In the genomic region with DNA sequence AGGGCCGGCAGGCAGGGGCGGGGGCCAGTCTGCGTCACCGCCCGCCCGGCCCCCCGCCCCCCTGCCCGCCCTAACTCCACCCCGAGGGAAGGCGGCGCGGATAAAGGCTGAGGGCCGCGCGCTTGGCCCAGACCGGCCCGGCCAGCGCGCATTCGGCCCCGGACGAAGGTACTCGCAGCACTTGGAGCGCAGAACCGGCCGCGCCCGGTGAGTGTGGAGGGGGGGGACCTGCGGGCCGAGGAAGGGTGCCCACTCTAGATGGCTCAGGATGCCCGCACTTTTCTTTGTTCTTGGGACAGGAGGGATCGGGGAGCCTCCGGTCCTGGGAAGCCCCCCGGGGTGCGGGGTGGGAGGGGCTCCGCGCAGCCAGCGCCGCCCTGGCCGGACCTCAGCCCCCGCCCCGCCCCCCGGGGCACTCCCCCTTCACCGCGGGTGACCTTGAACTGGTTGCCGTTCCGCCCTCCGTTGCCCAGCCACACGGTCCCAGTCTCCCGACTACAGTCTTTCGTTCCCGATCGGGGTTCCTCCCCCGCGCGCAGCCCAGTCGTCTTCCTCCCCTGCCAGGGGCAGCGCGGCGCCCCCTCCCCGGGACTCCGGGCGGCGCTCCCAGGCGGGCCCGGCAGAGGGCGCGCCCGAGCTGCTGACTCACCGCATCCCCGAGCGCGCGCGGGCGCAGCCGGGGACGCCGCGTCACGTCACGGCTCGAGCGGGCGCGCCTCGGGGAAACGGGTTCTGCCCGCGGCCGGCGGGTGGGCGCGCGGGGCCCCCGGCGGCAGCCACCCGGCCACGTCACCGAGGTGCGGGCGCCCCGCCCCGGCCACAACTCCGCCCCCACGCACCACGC, we compare ENCODE assay signal across 8 cellular contexts. TPM values are rescaled to one million over a fixed set of nuclear protein-coding genes. Genes with fewer than 3 reads are reported as not detected.
DNase-seq lines count a peak whose midpoint lies in the region; ATAC-seq and TF ChIP-seq lines count a peak whose summit lies in the region.

A gene (plus strand): TSS at position 130 of the 844 bp plus-strand sequence. CDS start 1,714 bp downstream, outside the sequence.

- peak within 1 kb of the TSS; percentile 77 for H3K4me3 Mint-ChIP-seq in mesothelial cell of epicardium

- ATAC-seq in GM18505 (IDR thresholded peaks at IDR 0.05; ENCODE audit: unreplicated experiment), result peak; percentile 29
- peak; percentile 24 for ATAC-seq in HG03025 (IDR thresholded peaks at IDR 0.05; ENCODE audit: low FRiP score, unreplicated experiment)

- TF ChIP-seq POLR2A in GM18505 (IDR thresholded peaks at IDR 0.05; ENCODE audit: borderline replicate concordance, extremely low read depth, insufficient read depth, insufficient read length), result peak; percentile 95

- peak; percentile 77 for DNase-seq in ACHN
- peak; percentile 61 for DNase-seq in NCI-H446 treated with DMSO at 0.1 percent for 48 hours (lab: John Stamatoyannopoulos, UW)
- DNase-seq in mesothelial cell of epicardium (ENCODE audit: low spot score in 2 of 2, unreplicated experiment in 2 of 2), result peak; percentile 83 to 93
- peak; percentile 86 for DNase-seq in stimulated activated CD8-positive, alpha-beta memory T cell treated with anti-CD3 and anti-CD28 coated beads, Interleukin-4, amount 100 ng/mL, for 48 hours

- POLR2A ChIA-PET in activated CD8-positive, alpha-beta memory T cell treated with anti-CD3 and anti-CD28 coated beads for 36 hours (lab: Charles Lee), result interaction anchor here (1.0 kb wide), 2 partner anchors 18 to 21 kb away, joined by 3 to 5 read pairs; a partner anchor contains a TSS

- CTCF ChIA-PET in activated CD8-positive, alpha-beta memory T cell treated with anti-CD3 and anti-CD28 coated beads for 36 hours (lab: Charles Lee), result interaction anchor here (0.6 kb wide), 1 partner anchor 18 kb away, joined by 3 read pairs; no protein-coding TSS in a partner anchor

- H3K36me3 Mint-ChIP-seq in mesothelial cell of epicardium, result peaks cover 3% of the 10 kb centered on the region

- peak; percentile 75 for TF ChIP-seq CTCF in mesothelial cell of epicardium (IDR thresholded peaks at IDR 0.05; ENCODE audit: unreplicated experiment)

- H3K27ac Mint-ChIP-seq in mesothelial cell of epicardium, result peak within 1 kb of the TSS; percentile 90

- no peaks in the 10 kb centered on the region for H3K27me3 Mint-ChIP-seq in mesothelial cell of epicardium (ENCODE audit: low read depth)

- H3K4me1 Mint-ChIP-seq in mesothelial cell of epicardium, result peaks cover 17% of the 10 kb centered on the region

- in situ Hi-C loops in ACHN (cut with HindIII; ENCODE audit: low pct_ligation_motif_present, low pct_unique_long_range_greater_than_20kb, low sequenced_read_pairs), result no loop called here
- in situ Hi-C loops in endometrial microvascular endothelial cells (cut with HindIII; ENCODE audit: inconsistent ontology term, low pct_unique_long_range_greater_than_20kb, low sequenced_read_pairs), result no loop called here

- H3K9me3 Mint-ChIP-seq in mesothelial cell of epicardium, result no peaks in the 10 kb centered on the region

RNA-seq across cellular contexts. Expression of the gene that starts here (rescaled TPM):
- 10 to 100 TPM; 45.3 to 50.0 TPM for total RNA-seq in activated CD8-positive, alpha-beta memory T cell treated with anti-CD3 and anti-CD28 coated beads for 36 hours
- total RNA-seq in endometrial microvascular endothelial cells (ENCODE audit: inconsistent ontology term) (13.8 TPM), mesothelial cell of epicardium (168 to 177 TPM (median 172 TPM) in 3 replicates)

Comparison
In these comparisons a context has a peak if more than half of its experiments do, and no peak if none do; other contexts are left out.
1. Peak in every context shown above with its lines: DNase-seq and ATAC-seq.